ENCODE assay signal across 22 cellular contexts in the genomic region with DNA sequence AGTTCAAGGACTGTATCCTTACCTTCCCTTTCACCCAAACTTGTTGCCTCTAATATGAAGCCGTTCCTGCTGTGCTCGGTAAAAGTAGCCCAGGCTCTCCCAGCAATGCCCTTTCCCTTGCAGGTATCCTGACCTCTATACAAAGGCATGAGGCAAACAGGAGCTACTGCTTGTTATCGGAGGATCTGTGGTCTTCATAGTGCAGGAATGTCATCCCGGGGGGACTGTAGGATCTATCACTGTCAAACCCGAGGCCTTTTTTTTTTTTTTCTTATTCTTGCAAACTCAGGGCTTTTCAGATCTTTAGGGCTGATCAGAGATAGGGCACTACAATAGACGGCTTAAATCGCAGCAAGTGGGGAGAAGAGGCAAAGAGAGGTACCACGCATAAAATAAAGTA.
"Had no signal": no experiment of that assay in that cellular context is flagged by ENCODE, and none has a peak within 500 bp of the region (broad histone marks: within the 10 kb centered on the region; RNA-seq: fewer than 3 reads in every experiment).

No MANE protein-coding gene starts in this region.

- H3K9me3 Mint-ChIP-seq: neural crest cell had no signal

- DNase-seq: central memory CD4-positive, alpha-beta T cell; colonic mucosa; effector CD8-positive, alpha-beta T cell; foreskin keratinocyte; heart left ventricle; left cardiac atrium; left lung; mesenchymal stem cell; natural killer cell; sigmoid colon; stimulated activated CD4-positive, alpha-beta T cell treated with anti-CD3 and anti-CD28 coated beads, Interleukin-2, amount 100 ng/mL, for 48 hours; stimulated activated naive B cell treated with anti-CD40 and anti-IgM and Interleukin-4, amounts not matched to agents 10 μg/mL and 1 μg/mL and 100 μg/mL, for 72 hours; transverse colon had no signal

- FAIRE-seq: endothelial cell of umbilical vein had no signal

- H3K36me3 Mint-ChIP-seq: stimulated activated naive B cell treated with anti-CD40 and anti-IgM and Interleukin-4, amounts not matched to agents 10 μg/mL and 1 μg/mL and 100 μg/mL, for 72 hours had no signal

- H3K4me2 ChIP-seq: hepatocyte had no signal

- H3K4me1 ChIP-seq: colonic mucosa, esophagus muscularis mucosa, foreskin keratinocyte, gastroesophageal sphincter, heart left ventricle, left lung, prostate gland, right atrium auricular region, sigmoid colon, transverse colon had no signal

- H3K36me3 ChIP-seq: colonic mucosa, esophagus muscularis mucosa, gastroesophageal sphincter, heart left ventricle, left lung, prostate gland, right atrium auricular region, sigmoid colon, transverse colon had no signal

- H3K27ac ChIP-seq: colonic mucosa, esophagus muscularis mucosa, foreskin keratinocyte, gastroesophageal sphincter, heart left ventricle, hepatocyte, left lung, prostate gland, right atrium auricular region, sigmoid colon, transverse colon had no signal

- ATAC-seq: foreskin keratinocyte; gastroesophageal sphincter; heart left ventricle; left cardiac atrium; left lung; natural killer cell; stimulated activated naive B cell treated with anti-CD40 and anti-IgM and Interleukin-4, amounts not matched to agents 10 μg/mL and 1 μg/mL and 100 μg/mL, for 72 hours had no signal

- H2AFZ ChIP-seq: hepatocyte had no signal

- H3K4me3 ChIP-seq: colonic mucosa, esophagus muscularis mucosa, gastroesophageal sphincter, heart left ventricle, hepatocyte, left lung, prostate gland, right atrium auricular region, sigmoid colon, transverse colon had no signal

- H3K4me1 Mint-ChIP-seq: natural killer cell; stimulated activated naive B cell treated with anti-CD40 and anti-IgM and Interleukin-4, amounts not matched to agents 10 μg/mL and 1 μg/mL and 100 μg/mL, for 72 hours had no signal

- H3K27me3 Mint-ChIP-seq: dendritic cell treated with granulocyte-macrophage colony-stimulating factor and Interleukin-4, amounts not matched to agents 40 ng/mL and 50 ng/mL, for 4 days; stimulated activated naive B cell treated with anti-CD40 and anti-IgM and Interleukin-4, amounts not matched to agents 10 μg/mL and 1 μg/mL and 100 μg/mL, for 72 hours; stimulated activated naive CD8-positive, alpha-beta T cell treated with anti-CD3 and anti-CD28 coated beads, Interleukin-15, Interleukin-2, amounts not matched to agents 100 ng/mL and 50 ng/mL, for 24 hours had no signal

- H3K79me2 ChIP-seq: hepatocyte had no signal

- H3K4me3 Mint-ChIP-seq: dendritic cell treated with granulocyte-macrophage colony-stimulating factor and Interleukin-4, amounts not matched to agents 40 ng/mL and 50 ng/mL, for 4 days; natural killer cell; neural crest cell; stimulated activated naive B cell treated with anti-CD40 and anti-IgM and Interleukin-4, amounts not matched to agents 10 μg/mL and 1 μg/mL and 100 μg/mL, for 72 hours; stimulated activated naive CD8-positive, alpha-beta T cell treated with anti-CD3 and anti-CD28 coated beads, Interleukin-15, Interleukin-2, amounts not matched to agents 100 ng/mL and 50 ng/mL, for 24 hours had no signal

- H3K27ac Mint-ChIP-seq: dendritic cell treated with granulocyte-macrophage colony-stimulating factor and Interleukin-4, amounts not matched to agents 40 ng/mL and 50 ng/mL, for 4 days; natural killer cell; stimulated activated naive B cell treated with anti-CD40 and anti-IgM and Interleukin-4, amounts not matched to agents 10 μg/mL and 1 μg/mL and 100 μg/mL, for 72 hours; stimulated activated naive CD8-positive, alpha-beta T cell treated with anti-CD3 and anti-CD28 coated beads, Interleukin-15, Interleukin-2, amounts not matched to agents 100 ng/mL and 50 ng/mL, for 24 hours had no signal

- H3K9me3 ChIP-seq: colonic mucosa, esophagus muscularis mucosa, gastroesophageal sphincter, heart left ventricle, prostate gland, right atrium auricular region, transverse colon had no signal

- H3K27me3 ChIP-seq: colonic mucosa, esophagus muscularis mucosa, foreskin keratinocyte, heart left ventricle, hepatocyte, left lung, right atrium auricular region, transverse colon had no signal
